In the genomic region with DNA sequence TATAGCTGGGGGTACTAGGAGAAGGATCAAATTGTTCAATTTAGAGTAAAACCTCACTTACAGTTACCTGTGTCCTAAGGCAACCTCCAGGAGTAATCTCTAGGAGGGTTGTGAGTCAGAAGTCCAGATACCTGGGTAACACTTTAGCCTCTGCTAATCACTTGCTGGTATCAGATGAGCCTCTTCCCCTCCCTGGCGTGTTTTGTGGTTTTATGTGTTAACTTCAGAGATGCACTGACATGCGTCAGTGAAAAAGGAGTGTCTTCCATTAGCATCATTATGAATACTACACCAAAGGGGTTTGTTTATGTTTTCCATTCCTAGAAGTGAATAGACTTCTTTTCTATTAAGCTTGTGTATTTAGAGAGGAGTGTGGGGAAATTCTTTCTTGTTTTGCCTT, we compare ENCODE assay signal across 14 cellular contexts.
A peak's percentile ranks its signal among the peaks of the same experiment; 100 is the strongest.
DNase-seq lines count a peak whose midpoint lies in the region; ATAC-seq, FAIRE-seq and TF ChIP-seq lines count a peak whose summit lies in the region.
"Had no signal": no experiment of that assay in that cellular context is flagged by ENCODE, and none has a peak within 500 bp of the region (broad histone marks: within the 10 kb centered on the region; RNA-seq: fewer than 3 reads in every experiment).

No MANE protein-coding gene starts in this region.

- POLR2A ChIA-PET in CD4-positive, alpha-beta T cell (lab: Charles Lee), result no interaction called here
- POLR2A ChIA-PET in T-cell (lab: Charles Lee), result interaction anchor here in 1 of 2 donors (0.6 kb wide), 1 partner anchor 64 kb away, joined by 3 read pairs; no protein-coding TSS in a partner anchor

- DNase-seq in CD4-positive, alpha-beta T cell, result peak in 6 of 10 experiments; percentile 4 to 31 (median 9)
- peak in 29 of 34 experiments; percentile 3 to 56 (median 29) for DNase-seq in T-cell
- peak; percentile 49 for DNase-seq in fibroblast of villous mesenchyme (ENCODE audit: low read depth)
- DNase-seq in pancreas, result no peak
- DNase-seq in DMS153 (lab: John Stamatoyannopoulos, UW), result no peak
- DNase-seq: amniotic stem cell, glutamatergic neuron, NCI-H446 treated with DMSO at 0.1 percent for 48 hours had no signal

- peaks cover 5% of the 10 kb centered on the region for H3K36me3 Mint-ChIP-seq in CD4-positive, alpha-beta T cell (ENCODE audit: low read depth)
- peaks cover 25% of the 10 kb centered on the region for H3K36me3 Mint-ChIP-seq in T-cell

- H3K4me1 ChIP-seq in pancreas, result peaks cover 5 to 12% (median 6%) of the 10 kb centered on the region in 3 donors

- H3K36me3 ChIP-seq in pancreas, result no peaks in the 10 kb centered on the region
- H3K36me3 ChIP-seq: thoracic aorta had no signal

- no peak overlapping the region for H3K4me3 Mint-ChIP-seq in CD4-positive, alpha-beta T cell
- peak overlapping the region in 1 of 3 donors; percentile 26 for H3K4me3 Mint-ChIP-seq in T-cell

- H3K9me3 ChIP-seq in CD4-positive, alpha-beta T cell (ENCODE audit: control insufficient read depth, low read length), result no peaks in the 10 kb centered on the region
- H3K9me3 ChIP-seq in pancreas, result no peaks in the 10 kb centered on the region
- H3K9me3 ChIP-seq: thoracic aorta had no signal

- CTCF ChIA-PET in CD4-positive, alpha-beta T cell (lab: Charles Lee), result interaction anchor here (1.3 kb wide), 1 partner anchor 9 kb away, joined by 4 read pairs; no protein-coding TSS in a partner anchor
- CTCF ChIA-PET in T-cell (lab: Charles Lee), result interaction anchor here (0.6 kb wide), 3 partner anchors 21 to 754 kb away, joined by 3 read pairs; no protein-coding TSS in a partner anchor

- TF ChIP-seq CTCF in CD4-positive, alpha-beta T cell (IDR thresholded peaks at IDR 0.05), result no peak
- TF ChIP-seq CTCF in fibroblast of villous mesenchyme (IDR thresholded peaks at IDR 0.05; ENCODE audit: insufficient read depth, low read depth, low read length) (no peak), pancreas (IDR thresholded peaks at IDR 0.05) (no peak)

- no peaks in the 10 kb centered on the region for H3K27me3 Mint-ChIP-seq in CD4-positive, alpha-beta T cell
- H3K27me3 Mint-ChIP-seq in T-cell, result no peaks in the 10 kb centered on the region
- H3K27me3 Mint-ChIP-seq: progenitor cell of endocrine pancreas had no signal

- no peak overlapping the region for H3K4me3 ChIP-seq in fibroblast of villous mesenchyme (ENCODE audit: low read depth, low read length)
- H3K4me3 ChIP-seq in pancreas, result no peak overlapping the region
- H3K4me3 ChIP-seq: thoracic aorta had no signal

- H3K4me1 Mint-ChIP-seq in CD4-positive, alpha-beta T cell (ENCODE audit: low read depth), result peaks cover 7% of the 10 kb centered on the region
- peaks cover 0 to 17% (median 5%) of the 10 kb centered on the region in 3 donors for H3K4me1 Mint-ChIP-seq in T-cell

- H3K27ac ChIP-seq in CD4-positive, alpha-beta T cell (ENCODE audit: low read depth, low read length), result no peak overlapping the region
- H3K27ac ChIP-seq in pancreas, result no peak overlapping the region
- H3K27ac ChIP-seq: thoracic aorta had no signal

- WGBS in pancreas, 2 donors, result 82 to 84% methylated on average over 2 of the region's 2 CpGs

- no peaks in the 10 kb centered on the region for H3K27me3 ChIP-seq in CD4-positive, alpha-beta T cell (ENCODE audit: control insufficient read depth, insufficient read depth, low read length)
- H3K27me3 ChIP-seq in pancreas, result no peaks in the 10 kb centered on the region

- FAIRE-seq in pancreas (lab: Jason Lieb, UNC), result no peak
- FAIRE-seq: G401.6 had no signal

- no peaks in the 10 kb centered on the region for H3K9me3 Mint-ChIP-seq in CD4-positive, alpha-beta T cell
- H3K9me3 Mint-ChIP-seq in T-cell, result no peaks in the 10 kb centered on the region

- peak; percentile 86 for ATAC-seq in CD4-positive, alpha-beta T cell (ENCODE audit: poor library complexity)
- ATAC-seq in GM19463 (IDR thresholded peaks at IDR 0.05; ENCODE audit: unreplicated experiment) (peak; percentile 75), T-cell (replicated peaks in 1 of 4) (peak; percentile 59 to 92 (median 71)), pancreas (no peak), GM21528 (IDR thresholded peaks at IDR 0.05; ENCODE audit: low FRiP score, unreplicated experiment) (no peak), HG03378 (IDR thresholded peaks at IDR 0.05; ENCODE audit: unreplicated experiment) (no peak)

- no peak overlapping the region for H3K27ac Mint-ChIP-seq in CD4-positive, alpha-beta T cell
- H3K27ac Mint-ChIP-seq in T-cell, result peak overlapping the region; percentile 75 to 78
- H3K27ac Mint-ChIP-seq: progenitor cell of endocrine pancreas had no signal

- intact Hi-C loops in CD4-positive, alpha-beta T cell (cut with DNase I, micrococcal nuclease), result loop anchor here in 1 of 2 experiments (5.0 kb wide), 1 partner anchor 40 kb away; no protein-coding TSS in a partner anchor
- intact Hi-C loops in pancreas (cut with DNase I), result no loop called here

Comparison
In these comparisons a context has a peak if more than half of its experiments do, and no peak if none do; other contexts are left out.
1. ATAC-seq: peak in CD4-positive, alpha-beta T cell (single experiment), GM19463 (single experiment) and T-cell (4 of 4); none in pancreas (0 of 4), GM21528 (single experiment) and HG03378 (single experiment).
2. DNase-seq: peak in CD4-positive, alpha-beta T cell (6 of 10), T-cell (29 of 34) and fibroblast of villous mesenchyme (single experiment); none in pancreas (0 of 6) and DMS153 (single experiment).